12 cellular contexts compared by ENCODE assay signal in the genomic region with DNA sequence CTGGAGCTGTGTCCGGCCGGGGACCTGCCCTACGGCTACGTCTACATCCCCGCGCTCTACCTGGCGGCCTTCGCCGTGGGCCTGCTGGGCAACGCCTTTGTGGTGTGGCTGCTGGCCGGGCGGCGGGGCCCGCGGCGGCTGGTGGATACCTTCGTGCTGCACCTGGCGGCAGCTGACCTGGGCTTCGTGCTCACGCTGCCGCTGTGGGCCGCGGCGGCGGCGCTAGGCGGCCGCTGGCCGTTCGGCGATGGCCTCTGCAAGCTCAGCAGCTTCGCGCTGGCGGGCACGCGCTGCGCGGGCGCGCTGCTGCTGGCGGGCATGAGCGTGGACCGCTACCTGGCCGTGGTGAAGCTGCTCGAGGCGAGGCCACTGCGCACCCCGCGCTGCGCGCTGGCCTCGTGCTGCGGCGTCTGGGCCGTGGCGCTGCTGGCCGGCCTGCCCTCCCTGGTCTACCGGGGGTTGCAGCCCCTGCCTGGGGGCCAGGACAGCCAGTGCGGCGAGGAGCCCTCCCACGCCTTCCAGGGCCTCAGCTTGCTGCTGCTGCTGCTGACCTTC. TPM values are rescaled to one million over a fixed set of nuclear protein-coding genes. Genes with fewer than 3 reads are reported as not detected.
DNase-seq lines count a peak whose midpoint lies in the region; ATAC-seq and TF ChIP-seq lines count a peak whose summit lies in the region.
"Had no signal": no experiment of that assay in that cellular context is flagged by ENCODE, and none has a peak within 500 bp of the region (broad histone marks: within the 10 kb centered on the region; RNA-seq: fewer than 3 reads in every experiment).

No MANE protein-coding gene starts in this region.

- TF ChIP-seq POLR2A in tibial nerve (IDR thresholded peaks at IDR 0.05), result no peak

- H3K4me1 ChIP-seq in CD4-positive, alpha-beta memory T cell (ENCODE audit: insufficient read depth, low read length), result peaks cover 65% of the 10 kb centered on the region
- H3K4me1 ChIP-seq in foreskin keratinocyte (no peaks in the 10 kb centered on the region), psoas muscle (peaks cover 10% of the 10 kb centered on the region), tibial nerve (peaks cover 0 to 16% (median 10%) of the 10 kb centered on the region in 4 donors)

- H3K4me3 Mint-ChIP-seq in CD4-positive, alpha-beta memory T cell, result peak overlapping the region in 6 of 8 donors; percentile 65 to 83 (median 74)
- no peak overlapping the region for H3K4me3 Mint-ChIP-seq in WTC11

- peaks cover 0 to 5% of the 10 kb centered on the region in 2 donors for H3K36me3 Mint-ChIP-seq in CD4-positive, alpha-beta memory T cell
- H3K36me3 Mint-ChIP-seq in WTC11, result no peaks in the 10 kb centered on the region

- DNase-seq in CD4-positive, alpha-beta memory T cell, result no peak
- DNase-seq in WTC11 (ENCODE audit: low spot score) (peak; percentile 58), foreskin keratinocyte (no peak), psoas muscle (no peak), NCI-H2081 treated with DMSO at 0.1 percent for 48 hours (lab: John Stamatoyannopoulos, UW) (no peak), tibial nerve (ENCODE audit: low spot score in 2 of 2) (no peak), NCI-H2029 (lab: John Stamatoyannopoulos, UW) (no peak)
- DNase-seq: DMS79 had no signal

- no peak for TF ChIP-seq CTCF in WTC11 (IDR thresholded peaks at IDR 0.05)
- no peak for TF ChIP-seq CTCF in foreskin keratinocyte (conservative IDR thresholded peaks at IDR 0.05)
- TF ChIP-seq CTCF in psoas muscle (IDR thresholded peaks at IDR 0.05), result no peak
- TF ChIP-seq CTCF in tibial nerve (IDR thresholded peaks at IDR 0.05), result no peak

- no peaks in the 10 kb centered on the region for H3K36me3 ChIP-seq in CD4-positive, alpha-beta memory T cell (ENCODE audit: insufficient read depth, low read length)
- H3K36me3 ChIP-seq in psoas muscle (ENCODE audit: insufficient read depth in 1 of 2, low read depth in 1 of 2) (no peaks in the 10 kb centered on the region), tibial nerve (no peaks in the 10 kb centered on the region)

- H3K27ac ChIP-seq in CD4-positive, alpha-beta memory T cell (ENCODE audit: low read depth, low read length), result peak overlapping the region; percentile 39
- H3K27ac ChIP-seq in foreskin keratinocyte (no peak overlapping the region), psoas muscle (no peak overlapping the region), tibial nerve (no peak overlapping the region)

- no peaks in the 10 kb centered on the region for H3K9me3 ChIP-seq in CD4-positive, alpha-beta memory T cell (ENCODE audit: control insufficient read depth in 1 of 2, low read length in 2 of 2)
- no peaks in the 10 kb centered on the region for H3K9me3 ChIP-seq in psoas muscle
- H3K9me3 ChIP-seq in tibial nerve, result no peaks in the 10 kb centered on the region

- H3K27me3 ChIP-seq in CD4-positive, alpha-beta memory T cell (ENCODE audit: insufficient read depth, low read length), result no peaks in the 10 kb centered on the region
- H3K27me3 ChIP-seq in foreskin keratinocyte (peaks cover 76% of the 10 kb centered on the region), psoas muscle (ENCODE audit: insufficient read depth in 3 of 3, low read length in 2 of 3) (peaks cover 0 to 52% (median 26%) of the 10 kb centered on the region in 3 donors), tibial nerve (peaks cover 0 to 72% of the 10 kb centered on the region in 2 donors)

- POLR2A ChIA-PET in CD4-positive, alpha-beta memory T cell (lab: Charles Lee; ENCODE audit: partially characterized antibody), result interaction anchor here (0.7 to 2.0 kb wide), 6 partner anchors 9 to 149 kb away, joined by 3 to 13 read pairs (median 3); no protein-coding TSS in a partner anchor
- POLR2A ChIA-PET in WTC11 (lab: Charles Lee), result interaction anchor here (1.1 kb wide), 1 partner anchor 15 kb away, joined by 5 read pairs; no protein-coding TSS in a partner anchor

- H3K9me3 Mint-ChIP-seq in CD4-positive, alpha-beta memory T cell, result no peaks in the 10 kb centered on the region
- no peaks in the 10 kb centered on the region for H3K9me3 Mint-ChIP-seq in WTC11

- intact Hi-C loops in CD4-positive, alpha-beta memory T cell (cut with micrococcal nuclease), result no loop called here
- intact Hi-C loops in psoas muscle (cut with DNase I), result no loop called here

- ATAC-seq in WTC11, result peak; percentile 28
- peak; percentile 47 for ATAC-seq in foreskin keratinocyte
- peak; percentile 34 to 59 (median 45) for ATAC-seq in psoas muscle
- ATAC-seq in GM19395 (IDR thresholded peaks at IDR 0.05; ENCODE audit: unreplicated experiment), result no peak

- H3K27ac Mint-ChIP-seq in CD4-positive, alpha-beta memory T cell, result peak overlapping the region in 3 of 7 donors; percentile 69 to 83 (median 77)
- H3K27ac Mint-ChIP-seq in WTC11, result no peak overlapping the region

- peaks cover 43 to 72% (median 61%) of the 10 kb centered on the region in 4 donors for H3K4me1 Mint-ChIP-seq in CD4-positive, alpha-beta memory T cell
- peaks cover 20% of the 10 kb centered on the region for H3K4me1 Mint-ChIP-seq in WTC11

- WGBS in psoas muscle, 3 donors, result 1 to 14% (median 12%) methylated on average over 28 to 61 of the region's 61 CpGs
- WGBS in tibial nerve, 2 donors, result 0 to 44% methylated on average over 5 of the region's 61 CpGs

- H3K4me3 ChIP-seq in CD4-positive, alpha-beta memory T cell (ENCODE audit: low read length in 2 of 2), result no peak overlapping the region
- H3K4me3 ChIP-seq in psoas muscle (peak overlapping the region; percentile 56), tibial nerve (peak overlapping the region in 2 of 4 donors; percentile 20 to 42)

- peaks cover 0 to 9% of the 10 kb centered on the region in 2 donors for H3K27me3 Mint-ChIP-seq in CD4-positive, alpha-beta memory T cell
- peaks cover 42% of the 10 kb centered on the region for H3K27me3 Mint-ChIP-seq in WTC11 (ENCODE audit: low read depth)

- CTCF ChIA-PET in CD4-positive, alpha-beta memory T cell (lab: Charles Lee; ENCODE audit: partially characterized antibody), result interaction anchor here (1.2 to 1.6 kb wide), 2 partner anchors 10 to 15 kb away, joined by 3 read pairs; no protein-coding TSS in a partner anchor
- CTCF ChIA-PET in WTC11 (lab: Charles Lee), result interaction anchor here (0.5 to 2.2 kb wide), 11 partner anchors 15 to 350 kb away, joined by 3 to 19 read pairs (median 6); no protein-coding TSS in a partner anchor

- TF ChIP-seq EP300 in tibial nerve (IDR thresholded peaks at IDR 0.05), result no peak

TF ChIP-seq in WTC11, 78 proteins besides CTCF, POLR2A, EP300 and RAD21:
- TF ChIP-seq NFYB (CRISPR knock-in tag; conservative IDR thresholded peaks at IDR 0.05; ENCODE audit: low read depth) (0 out of 2 replicates have a peak, but pooled peaks have one; percentile 21), ZNF671 (CRISPR knock-in tag; IDR thresholded peaks at IDR 0.05) (no peak), ZNF232 (CRISPR knock-in tag; IDR thresholded peaks at IDR 0.05) (peak; percentile 74; the same call in 1 of the 2 replicates), ZNF317 (CRISPR knock-in tag; IDR thresholded peaks at IDR 0.05; ENCODE audit: borderline replicate concordance, low read depth) (no peak), CREM (CRISPR knock-in tag; IDR thresholded peaks at IDR 0.05) (no peak)
- TF ChIP-seq, protein P1, sequence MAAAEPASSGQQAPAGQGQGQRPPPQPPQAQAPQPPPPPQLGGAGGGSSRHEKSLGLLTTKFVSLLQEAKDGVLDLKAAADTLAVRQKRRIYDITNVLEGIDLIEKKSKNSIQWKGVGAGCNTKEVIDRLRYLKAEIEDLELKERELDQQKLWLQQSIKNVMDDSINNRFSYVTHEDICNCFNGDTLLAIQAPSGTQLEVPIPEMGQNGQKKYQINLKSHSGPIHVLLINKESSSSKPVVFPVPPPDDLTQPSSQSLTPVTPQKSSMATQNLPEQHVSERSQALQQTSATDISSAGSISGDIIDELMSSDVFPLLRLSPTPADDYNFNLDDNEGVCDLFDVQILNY (CRISPR knock-in tag; IDR thresholded peaks at IDR 0.05), result 0 out of 2 replicates have a peak, but pooled peaks have one; percentile 64
TF ChIP-seq in WTC11: peak in this region for 3.

RNA-seq across cellular contexts. Expression of a gene that starts 0.4 kb away (rescaled TPM):
- 1 to 10 TPM; 7.7 to 9.2 TPM for total RNA-seq in CD4-positive, alpha-beta memory T cell
- 10 to 100 TPM; 23.0 to 66.5 TPM for polyA plus RNA-seq in CD4-positive, alpha-beta memory T cell
- total RNA-seq in WTC11 (2021), result 0.14 to 0.16 TPM in 2 of 3 replicates, not detected in the other
- total RNA-seq in foreskin keratinocyte, result not detected in 2 replicates
- not detected in 2 replicates for polyA plus RNA-seq in foreskin keratinocyte
- total RNA-seq in psoas muscle, result not detected
- polyA plus RNA-seq in psoas muscle, result not detected
- total RNA-seq in tibial nerve, result not detected
- total RNA-seq: chondrocyte; H4; T-helper 1 cell treated with Interleukin-12 subunit alpha and Interleukin-12 subunit beta and Interleukin-4 antibody, amounts not matched to agents 30 ng/mL and 1 ng/mL, for 36 hours had no signal

RNA-seq across cellular contexts. Expression of a gene that starts 21.5 kb away (rescaled TPM):
- total RNA-seq in CD4-positive, alpha-beta memory T cell, result under 1 TPM; 0.20 to 0.28 TPM
- under 1 TPM in 1 of 2 donors, not detected in 1; 0.70 TPM for polyA plus RNA-seq in CD4-positive, alpha-beta memory T cell
- total RNA-seq in WTC11 (2021), result 41.2 to 47.9 TPM (median 47.6 TPM) in 3 replicates
- 21.3 and 41.7 TPM in 2 replicates for total RNA-seq in foreskin keratinocyte
- 17.5 and 30.4 TPM in 2 replicates for polyA plus RNA-seq in foreskin keratinocyte
- total RNA-seq in psoas muscle, result not detected
- polyA plus RNA-seq in psoas muscle, result under 1 TPM in 1 of 3 donors, not detected in 2; 0.04 TPM
- total RNA-seq in tibial nerve, result not detected
- total RNA-seq: T-helper 1 cell treated with Interleukin-12 subunit alpha and Interleukin-12 subunit beta and Interleukin-4 antibody, amounts not matched to agents 30 ng/mL and 1 ng/mL, for 36 hours had no signal

Comparison
In these comparisons a context has a peak if more than half of its experiments do, and no peak if none do; other contexts are left out.
1. RNA of a gene that starts 21.5 kb away (total RNA-seq): 41.2 to 47.9 TPM in WTC11 and 21.3 to 41.7 TPM in foreskin keratinocyte; 0.20 to 0.28 TPM in CD4-positive, alpha-beta memory T cell, not detected in psoas muscle and not detected in tibial nerve; every median in the first group is over 10 times any median in the second.